In genomic region chr18:27298215-27298804, GRCh38 we compare ENCODE assay signal across 1 cellular context.
TF ChIP-seq lines count a peak whose summit lies in the region.

No MANE protein-coding gene starts in this region.

TF ChIP-seq in WTC11, 78 proteins besides CTCF, POLR2A, EP300 and RAD21 (continued from another document):
- TF ChIP-seq USF1 (CRISPR knock-in tag; IDR thresholded peaks at IDR 0.05) (no peak), GABPB1 (CRISPR knock-in tag; IDR thresholded peaks at IDR 0.05) (no peak)
